19 cellular contexts compared by ENCODE assay signal in the genomic region with DNA sequence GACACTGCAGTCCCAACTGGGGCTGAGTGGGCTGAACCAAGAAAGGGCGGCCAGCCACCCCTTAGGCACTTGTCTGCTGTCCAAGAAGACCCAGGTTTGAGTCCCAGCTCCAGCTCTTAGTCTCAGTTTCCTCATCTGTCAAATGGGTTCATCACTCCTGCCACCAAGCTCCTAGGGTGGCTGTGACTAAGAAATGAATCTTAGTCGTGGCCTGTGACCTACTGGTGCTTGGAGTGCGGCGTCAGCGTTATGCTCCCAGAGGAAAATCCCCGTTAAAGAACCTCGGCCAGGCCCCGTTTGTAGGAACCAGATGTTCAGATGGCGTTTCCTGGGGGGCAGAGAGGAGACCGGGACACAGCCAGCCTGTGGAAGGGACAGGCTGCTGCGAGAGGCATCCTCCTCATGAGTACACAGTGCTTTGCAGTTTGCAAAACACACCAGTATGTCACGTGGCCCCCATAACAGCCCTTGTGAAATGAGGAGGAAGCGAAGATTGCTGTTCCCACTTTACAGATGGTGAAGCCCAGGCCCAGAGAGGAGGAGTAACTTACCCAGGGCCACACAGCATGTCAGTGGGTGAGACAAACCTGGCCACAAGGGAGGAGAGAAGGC. TPM values are rescaled to one million over a fixed set of nuclear protein-coding genes. Genes with fewer than 3 reads are reported as not detected.
DNase-seq lines count a peak whose midpoint lies in the region; ATAC-seq and TF ChIP-seq lines count a peak whose summit lies in the region.
"Had no signal": no experiment of that assay in that cellular context is flagged by ENCODE, and none has a peak within 500 bp of the region (broad histone marks: within the 10 kb centered on the region; RNA-seq: fewer than 3 reads in every experiment).

No MANE protein-coding gene starts in this region.

- no peak overlapping the region for H2AFZ ChIP-seq in fibroblast of lung (ENCODE audit: low read length)

- peak overlapping the region; percentile 9 for H3K9ac ChIP-seq in fibroblast of lung (ENCODE audit: insufficient read depth, low read length)
- H3K9ac ChIP-seq in skeletal muscle satellite cell (ENCODE audit: low read depth, low read length), result no peak overlapping the region

- no peaks in the 10 kb centered on the region for H3K36me3 ChIP-seq in fibroblast of lung (ENCODE audit: control insufficient read depth, insufficient read depth, low read length)
- H3K36me3 ChIP-seq in skeletal muscle satellite cell (ENCODE audit: insufficient read depth, low read length), result no peaks in the 10 kb centered on the region
- H3K36me3 ChIP-seq: esophagus squamous epithelium, transverse colon had no signal

- no peak for TF ChIP-seq CTCF in fibroblast of lung (conservative IDR thresholded peaks at IDR 0.05 in 1 of 2, IDR thresholded peaks at IDR 0.05 in 1 of 2; ENCODE audit: low read depth in 1 of 2, low read length in 2 of 2)

- peak overlapping the region; percentile 70 for H3K27ac ChIP-seq in fibroblast of lung (ENCODE audit: insufficient read depth, low read length)

- H3K27me3 ChIP-seq in fibroblast of lung (ENCODE audit: control insufficient read depth, insufficient read depth, low read length) (peaks cover 7% of the 10 kb centered on the region), skeletal muscle satellite cell (ENCODE audit: control insufficient read depth, insufficient read depth, low read length) (peaks cover 30% of the 10 kb centered on the region)

- DNase-seq in Kasumi-1 (lab: John Stamatoyannopoulos, UW) (peak; percentile 13 to 33), RKO (ENCODE audit: low spot score) (peak; percentile 43), fibroblast of lung (ENCODE audit: low read depth in 2 of 2) (peak in 1 of 2 donors; percentile 61)
- DNase-seq in stimulated activated CD4-positive, alpha-beta T cell treated with anti-CD3 and anti-CD28 coated beads, Interleukin-15, amount 100 ng/mL, for 24 hours, result no peak
- DNase-seq: activated CD4-positive, alpha-beta T cell treated with anti-CD3 and anti-CD28 coated beads, Interleukin-2, amount 50 U/mL, for 4 hours; CD8-positive, alpha-beta memory T cell; esophagus squamous epithelium; naive B cell; NCI-H1417 treated with DMSO at 0.1 percent for 48 hours; NCI-H345; Right ventricle myocardium superior; stimulated activated CD4-positive, alpha-beta T cell treated with anti-CD3 and anti-CD28 coated beads, Interleukin-4, amount 100 ng/mL, for 1 hour had no signal

- ATAC-seq in GM18502 (IDR thresholded peaks at IDR 0.05; ENCODE audit: poor library complexity, unreplicated experiment) (no peak), HG02610 (IDR thresholded peaks at IDR 0.05; ENCODE audit: unreplicated experiment) (no peak)
- ATAC-seq: activated T-helper 17 cell treated with anti-CD3 and anti-CD28 coated beads, Interleukin-2, amount 50 U/mL, for 72 hours; left lobe of liver had no signal

- H3K4me3 ChIP-seq in fibroblast of lung (replicated peaks in 1 of 4; ENCODE audit: control extremely low read depth in 1 of 4, insufficient read depth in 1 of 4, low read depth in 3 of 4, low read length in 4 of 4) (no peak overlapping the region), skeletal muscle satellite cell (ENCODE audit: low read length) (no peak overlapping the region)
- H3K4me3 ChIP-seq: esophagus squamous epithelium, transverse colon had no signal

- no peak overlapping the region for H3K4me2 ChIP-seq in fibroblast of lung (ENCODE audit: extremely low read depth, insufficient read depth, low read length)
- peak overlapping the region; percentile 55 for H3K4me2 ChIP-seq in skeletal muscle satellite cell (ENCODE audit: low read length)

- no peaks in the 10 kb centered on the region for H4K20me1 ChIP-seq in fibroblast of lung (ENCODE audit: control insufficient read depth, extremely low read depth, insufficient read depth, low read length)

- H3K79me2 ChIP-seq in fibroblast of lung (ENCODE audit: control insufficient read depth, insufficient read depth, low read length), result no peaks in the 10 kb centered on the region

- H3K4me1 ChIP-seq in fibroblast of lung (ENCODE audit: control insufficient read depth, extremely low read depth, insufficient read depth, low read length), result peaks cover 50% of the 10 kb centered on the region
- peaks cover 27% of the 10 kb centered on the region for H3K4me1 ChIP-seq in skeletal muscle satellite cell (ENCODE audit: control insufficient read depth, insufficient read depth, low read length)

- H3K9me3 ChIP-seq in fibroblast of lung (ENCODE audit: control insufficient read depth, insufficient read depth, low read depth, low read length), result no peaks in the 10 kb centered on the region
- H3K9me3 ChIP-seq in skeletal muscle satellite cell (replicated peaks; ENCODE audit: low read length), result no peaks in the 10 kb centered on the region
- H3K9me3 ChIP-seq: esophagus squamous epithelium, transverse colon had no signal

RNA-seq across cellular contexts. Expression of a gene that starts 3.3 kb away (rescaled TPM):
- 7.3 and 9.8 TPM in 2 replicates for total RNA-seq in fibroblast of lung
- 7.2 and 28.0 TPM in 2 replicates for polyA plus RNA-seq in fibroblast of lung
- polyA plus RNA-seq in fibroblast of lung (2012), result 24.8 and 66.0 TPM in 2 replicates
- polyA minus RNA-seq in fibroblast of lung (ENCODE audit: low replicate concordance), result 5.4 and 39.7 TPM in 2 replicates
- total RNA-seq in skeletal muscle satellite cell (2012; rRNA removed), result 0.22 and 1.3 TPM in 2 replicates
- total RNA-seq: activated T-helper 17 cell treated with anti-CD3 and anti-CD28 coated beads, Interleukin-2, amount 50 U/mL, for 72 hours; aorta; CD8-positive, alpha-beta memory T cell; esophagus squamous epithelium; left lobe of liver had no signal
- polyA plus RNA-seq: CD8-positive, alpha-beta memory T cell had no signal

RNA-seq across cellular contexts. Expression of a gene that starts 39.2 kb away (rescaled TPM):
- total RNA-seq in fibroblast of lung, result not detected in 2 replicates
- not detected in 2 replicates for polyA plus RNA-seq in fibroblast of lung
- 0.17 and 0.40 TPM in 2 replicates for polyA plus RNA-seq in fibroblast of lung (2012)
- polyA minus RNA-seq in fibroblast of lung (ENCODE audit: low replicate concordance), result not detected in 2 replicates
- not detected in 2 replicates for total RNA-seq in skeletal muscle satellite cell (2012; rRNA removed)
- total RNA-seq: activated T-helper 17 cell treated with anti-CD3 and anti-CD28 coated beads, Interleukin-2, amount 50 U/mL, for 72 hours; aorta; CD8-positive, alpha-beta memory T cell; left lobe of liver; Right ventricle myocardium superior; transverse colon had no signal
- polyA plus RNA-seq: aorta; CD8-positive, alpha-beta memory T cell had no signal
